Comparison of ENCODE assay signal across 1 cellular context in the genomic region with DNA sequence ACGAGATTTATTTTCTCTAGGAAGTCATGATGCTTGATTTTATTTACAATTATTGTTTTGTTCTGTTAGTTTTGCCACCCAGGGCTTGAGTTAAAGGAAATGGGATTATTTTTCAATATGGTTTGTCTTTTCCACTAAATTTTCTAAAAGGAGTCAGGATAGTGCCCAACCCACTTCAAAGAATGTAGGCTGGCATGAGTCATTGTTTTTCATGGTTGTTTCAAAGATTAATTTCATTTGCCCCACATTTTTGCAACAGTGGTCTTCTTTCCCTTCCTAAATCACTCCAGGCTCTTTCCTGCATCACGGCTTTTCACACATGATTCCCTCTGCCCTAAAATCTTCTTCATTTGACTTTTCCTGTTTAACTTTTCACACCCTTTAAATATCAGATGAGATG.
TF ChIP-seq lines count a peak whose summit lies in the region.

No MANE protein-coding gene starts in this region.

TF ChIP-seq in K562, 482 proteins besides CTCF, POLR2A, EP300 and RAD21 (continued from another document):
- TF ChIP-seq, protein P1, sequence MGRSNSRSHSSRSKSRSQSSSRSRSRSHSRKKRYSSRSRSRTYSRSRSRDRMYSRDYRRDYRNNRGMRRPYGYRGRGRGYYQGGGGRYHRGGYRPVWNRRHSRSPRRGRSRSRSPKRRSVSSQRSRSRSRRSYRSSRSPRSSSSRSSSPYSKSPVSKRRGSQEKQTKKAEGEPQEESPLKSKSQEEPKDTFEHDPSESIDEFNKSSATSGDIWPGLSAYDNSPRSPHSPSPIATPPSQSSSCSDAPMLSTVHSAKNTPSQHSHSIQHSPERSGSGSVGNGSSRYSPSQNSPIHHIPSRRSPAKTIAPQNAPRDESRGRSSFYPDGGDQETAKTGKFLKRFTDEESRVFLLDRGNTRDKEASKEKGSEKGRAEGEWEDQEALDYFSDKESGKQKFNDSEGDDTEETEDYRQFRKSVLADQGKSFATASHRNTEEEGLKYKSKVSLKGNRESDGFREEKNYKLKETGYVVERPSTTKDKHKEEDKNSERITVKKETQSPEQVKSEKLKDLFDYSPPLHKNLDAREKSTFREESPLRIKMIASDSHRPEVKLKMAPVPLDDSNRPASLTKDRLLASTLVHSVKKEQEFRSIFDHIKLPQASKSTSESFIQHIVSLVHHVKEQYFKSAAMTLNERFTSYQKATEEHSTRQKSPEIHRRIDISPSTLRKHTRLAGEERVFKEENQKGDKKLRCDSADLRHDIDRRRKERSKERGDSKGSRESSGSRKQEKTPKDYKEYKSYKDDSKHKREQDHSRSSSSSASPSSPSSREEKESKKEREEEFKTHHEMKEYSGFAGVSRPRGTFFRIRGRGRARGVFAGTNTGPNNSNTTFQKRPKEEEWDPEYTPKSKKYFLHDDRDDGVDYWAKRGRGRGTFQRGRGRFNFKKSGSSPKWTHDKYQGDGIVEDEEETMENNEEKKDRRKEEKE (IDR thresholded peaks at IDR 0.05; ENCODE audit: borderline replicate concordance in 1 of 2, control insufficient read depth in 1 of 2, low read depth in 2 of 2, low read length in 1 of 2): no peak
- TF ChIP-seq, protein P2, sequence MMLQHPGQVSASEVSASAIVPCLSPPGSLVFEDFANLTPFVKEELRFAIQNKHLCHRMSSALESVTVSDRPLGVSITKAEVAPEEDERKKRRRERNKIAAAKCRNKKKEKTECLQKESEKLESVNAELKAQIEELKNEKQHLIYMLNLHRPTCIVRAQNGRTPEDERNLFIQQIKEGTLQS (IDR thresholded peaks at IDR 0.05): peak; percentile 17; the same call in 1 of the 2 replicates
- TF ChIP-seq, protein P2 (CRISPR knock-in tag; conservative IDR thresholded peaks at IDR 0.05): no peak
- TF ChIP-seq NFIC (IDR thresholded peaks at IDR 0.05): no peak
- TF ChIP-seq MCM7 (IDR thresholded peaks at IDR 0.05): no peak
- TF ChIP-seq FOSL1 (tag; conservative IDR thresholded peaks at IDR 0.05): peak; percentile 53; the same call in 1 of the 2 replicates
- no peak for TF ChIP-seq PTBP1 (IDR thresholded peaks at IDR 0.05; ENCODE audit: low read depth, low read length)
- TF ChIP-seq, protein P3, sequence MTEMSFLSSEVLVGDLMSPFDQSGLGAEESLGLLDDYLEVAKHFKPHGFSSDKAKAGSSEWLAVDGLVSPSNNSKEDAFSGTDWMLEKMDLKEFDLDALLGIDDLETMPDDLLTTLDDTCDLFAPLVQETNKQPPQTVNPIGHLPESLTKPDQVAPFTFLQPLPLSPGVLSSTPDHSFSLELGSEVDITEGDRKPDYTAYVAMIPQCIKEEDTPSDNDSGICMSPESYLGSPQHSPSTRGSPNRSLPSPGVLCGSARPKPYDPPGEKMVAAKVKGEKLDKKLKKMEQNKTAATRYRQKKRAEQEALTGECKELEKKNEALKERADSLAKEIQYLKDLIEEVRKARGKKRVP (CRISPR knock-in tag; IDR thresholded peaks at IDR 0.05): no peak
- TF ChIP-seq, protein P4, sequence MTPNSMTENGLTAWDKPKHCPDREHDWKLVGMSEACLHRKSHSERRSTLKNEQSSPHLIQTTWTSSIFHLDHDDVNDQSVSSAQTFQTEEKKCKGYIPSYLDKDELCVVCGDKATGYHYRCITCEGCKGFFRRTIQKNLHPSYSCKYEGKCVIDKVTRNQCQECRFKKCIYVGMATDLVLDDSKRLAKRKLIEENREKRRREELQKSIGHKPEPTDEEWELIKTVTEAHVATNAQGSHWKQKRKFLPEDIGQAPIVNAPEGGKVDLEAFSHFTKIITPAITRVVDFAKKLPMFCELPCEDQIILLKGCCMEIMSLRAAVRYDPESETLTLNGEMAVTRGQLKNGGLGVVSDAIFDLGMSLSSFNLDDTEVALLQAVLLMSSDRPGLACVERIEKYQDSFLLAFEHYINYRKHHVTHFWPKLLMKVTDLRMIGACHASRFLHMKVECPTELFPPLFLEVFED (CRISPR knock-in tag; conservative IDR thresholded peaks at IDR 0.05): no peak
- TF ChIP-seq, protein P5, sequence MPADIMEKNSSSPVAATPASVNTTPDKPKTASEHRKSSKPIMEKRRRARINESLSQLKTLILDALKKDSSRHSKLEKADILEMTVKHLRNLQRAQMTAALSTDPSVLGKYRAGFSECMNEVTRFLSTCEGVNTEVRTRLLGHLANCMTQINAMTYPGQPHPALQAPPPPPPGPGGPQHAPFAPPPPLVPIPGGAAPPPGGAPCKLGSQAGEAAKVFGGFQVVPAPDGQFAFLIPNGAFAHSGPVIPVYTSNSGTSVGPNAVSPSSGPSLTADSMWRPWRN (IDR thresholded peaks at IDR 0.05; ENCODE audit: low read depth): no peak
